Comparison of ENCODE assay signal across 8 cellular contexts in the genomic region with DNA sequence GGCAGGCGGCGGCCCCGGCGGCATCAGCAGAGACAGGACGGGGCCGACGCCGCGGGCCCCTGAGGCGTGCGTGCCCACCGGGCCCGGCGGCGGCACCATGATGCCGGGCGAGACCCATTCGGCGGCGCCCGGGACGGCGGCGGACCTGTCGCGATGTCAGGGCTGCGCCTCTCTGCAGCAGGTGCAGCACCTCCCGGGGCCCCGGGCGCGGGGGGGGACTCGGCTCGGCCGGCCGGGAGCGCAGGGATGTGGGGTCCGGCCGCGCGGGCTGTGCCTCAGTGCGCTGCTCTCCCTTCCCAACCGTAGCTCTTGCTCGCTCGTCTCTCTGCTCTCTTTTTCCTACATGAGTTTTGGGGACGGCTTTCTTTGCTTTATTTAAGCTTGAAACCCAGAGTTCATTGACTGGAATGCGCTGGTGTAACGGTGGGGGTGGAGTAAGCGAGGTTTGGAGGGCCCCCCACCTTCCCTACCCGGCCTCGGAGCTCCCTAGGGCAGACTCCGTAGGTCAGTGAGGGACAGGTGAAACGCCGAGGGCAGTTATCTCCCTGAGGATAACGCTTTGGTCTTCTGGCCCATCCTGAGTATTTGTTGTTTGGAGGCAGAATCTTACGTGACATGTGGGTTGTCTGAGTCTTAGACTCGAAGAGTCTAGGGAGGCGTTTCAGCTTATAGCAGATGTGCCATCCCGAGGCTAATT. TPM values are rescaled to one million over a fixed set of nuclear protein-coding genes. Genes with fewer than 3 reads are reported as not detected.
DNase-seq lines count a peak whose midpoint lies in the region; ATAC-seq and TF ChIP-seq lines count a peak whose summit lies in the region.

No MANE protein-coding gene starts in this region.

- peak overlapping the region; percentile 71 for H2AFZ ChIP-seq in DND-41 (ENCODE audit: low read depth, low read length)

- H3K4me1 ChIP-seq in DND-41 (ENCODE audit: insufficient read depth, low read length) (peaks cover 48% of the 10 kb centered on the region), left lung (peaks cover 34 to 37% of the 10 kb centered on the region in 2 donors), thoracic aorta (ENCODE audit: control insufficient read depth in 1 of 2, low read depth in 2 of 2) (peaks cover 26 to 52% of the 10 kb centered on the region in 2 donors)

- peak overlapping the region; percentile 88 for H3K4me2 ChIP-seq in DND-41 (ENCODE audit: insufficient read depth, low read length)

- peaks cover 8% of the 10 kb centered on the region; the same call in 1 of the 2 replicates for H3K36me3 ChIP-seq in DND-41 (ENCODE audit: insufficient read depth, low read length)
- H3K36me3 ChIP-seq in left lung = no peaks in the 10 kb centered on the region
- no peaks in the 10 kb centered on the region for H3K36me3 ChIP-seq in thoracic aorta

- H3K9me3 ChIP-seq in DND-41 (ENCODE audit: insufficient read depth, low read length, severe bottlenecking) = no peaks in the 10 kb centered on the region
- no peaks in the 10 kb centered on the region for H3K9me3 ChIP-seq in left lung
- H3K9me3 ChIP-seq in thoracic aorta = no peaks in the 10 kb centered on the region

- H3K27ac ChIP-seq in DND-41 (ENCODE audit: low read length) (peak overlapping the region; percentile 97), angular gyrus (ENCODE audit: low read depth, low read length) (peak overlapping the region; percentile 100), left lung (peak overlapping the region; percentile 96 to 99), thoracic aorta (peak overlapping the region; percentile 93 to 97)

- ATAC-seq in DND-41 (ENCODE audit: insufficient read depth, low read depth) (peak; percentile 36), GM21381 (IDR thresholded peaks at IDR 0.05; ENCODE audit: unreplicated experiment) (peak; percentile 23), left lung (peak; percentile 1), thoracic aorta (ENCODE audit: insufficient number of reproducible peaks, low FRiP score, low read depth) (peak; percentile 4)

- H3K79me2 ChIP-seq in DND-41 (ENCODE audit: insufficient read depth, low read length) = peaks cover 59% of the 10 kb centered on the region

- intact Hi-C loops in left lung (cut with DNase I) = no loop called here

- H4K20me1 ChIP-seq in DND-41 (ENCODE audit: insufficient read depth, low read length) = peaks cover 47% of the 10 kb centered on the region

- no peak for TF ChIP-seq CTCF in DND-41 (IDR thresholded peaks at IDR 0.05; ENCODE audit: borderline replicate concordance, extremely low read depth, low read length, poor library complexity, severe bottlenecking)
- TF ChIP-seq CTCF in left lung (IDR thresholded peaks at IDR 0.05) = no peak
- no peak for TF ChIP-seq CTCF in thoracic aorta (IDR thresholded peaks at IDR 0.05)

- DNase-seq in DND-41 (no peak), HPDE6-E6E7 (ENCODE audit: extremely low spot score) (peak; percentile 4), left lung (no peak), thoracic aorta (ENCODE audit: low spot score) (no peak), NCI-H187 (lab: John Stamatoyannopoulos, UW) (no peak), GDM1 (lab: John Stamatoyannopoulos, UW) (no peak)

- H3K9ac ChIP-seq in DND-41 (ENCODE audit: low read depth, low read length) = peak overlapping the region; percentile 77

- H3K4me3 ChIP-seq in DND-41 (ENCODE audit: low read depth in 1 of 2, low read length in 2 of 2) (peak overlapping the region; percentile 86 to 92; a peak in 3 of 4 replicates), left lung (peak overlapping the region; percentile 96 to 98), thoracic aorta (peak overlapping the region; percentile 95)

- H3K27me3 ChIP-seq in DND-41 (ENCODE audit: insufficient read depth, low read length, poor library complexity) (no peaks in the 10 kb centered on the region), left lung (no peaks in the 10 kb centered on the region), thoracic aorta (replicated peaks; ENCODE audit: insufficient read depth) (no peaks in the 10 kb centered on the region)

RNA-seq across cellular contexts. Expression of a gene that starts 0.5 kb away (rescaled TPM):
- 10 to 100 TPM; 22.3 to 24.1 TPM for total RNA-seq in left lung
- total RNA-seq in thoracic aorta = 10 to 100 TPM; 25.5 to 48.1 TPM
